In genomic region chr9:114166606-114167572, GRCh38 we compare ENCODE assay signal across 1 cellular context.
TF ChIP-seq lines count a peak whose summit lies in the region.

No MANE protein-coding gene starts in this region.

TF ChIP-seq in IMR-90, 13 proteins besides CTCF, POLR2A, EP300 and RAD21:
- no peak for TF ChIP-seq FOS (IDR thresholded peaks at IDR 0.05; ENCODE audit: low read depth, low read length)
- TF ChIP-seq RFX5 (IDR thresholded peaks at IDR 0.05; ENCODE audit: low read depth, low read length) = no peak
- TF ChIP-seq SMC3 (IDR thresholded peaks at IDR 0.05; ENCODE audit: low read depth, low read length) = no peak
- TF ChIP-seq BHLHE40 (IDR thresholded peaks at IDR 0.05; ENCODE audit: low read depth, low read length) = no peak
- no peak for TF ChIP-seq MAFK (IDR thresholded peaks at IDR 0.05; ENCODE audit: low read depth, low read length)
- no peak for TF ChIP-seq CHD1 (IDR thresholded peaks at IDR 0.05; ENCODE audit: low read depth, low read length)
- TF ChIP-seq USF2 (IDR thresholded peaks at IDR 0.05; ENCODE audit: low read depth, low read length) = no peak
- no peak for TF ChIP-seq MAZ (IDR thresholded peaks at IDR 0.05; ENCODE audit: borderline replicate concordance, low read depth, low read length)
